21 cellular contexts compared by ENCODE assay signal in genomic region chr20:31943052-31943471, GRCh38. TPM values are rescaled to one million over a fixed set of nuclear protein-coding genes. Genes with fewer than 3 reads are reported as not detected.
DNase-seq lines count a peak whose midpoint lies in the region; TF ChIP-seq lines count a peak whose summit lies in the region.
"Had no signal": no experiment of that assay in that cellular context is flagged by ENCODE, and none has a peak within 500 bp of the region (broad histone marks: within the 10 kb centered on the region; RNA-seq: fewer than 3 reads in every experiment).

No MANE protein-coding gene starts in this region.

- peak overlapping the region; percentile 59 for H3K27ac Mint-ChIP-seq in nephron progenitor cell
- H3K27ac Mint-ChIP-seq: activated CD8-positive, alpha-beta T cell treated with anti-CD3 and anti-CD28 coated beads for 36 hours; activated T-cell treated with anti-CD3 and anti-CD28 coated beads, Interleukin-2, amount 50 U/mL, for 72 hours; effector memory CD8-positive, alpha-beta T cell; GM23338; stimulated activated effector memory CD8-positive, alpha-beta T cell treated with anti-CD3 and anti-CD28 coated beads, Interleukin-12 subunit alpha, Interleukin-12 subunit beta, amount 100 ng/mL, for 72 hours had no signal

- no peak overlapping the region for H3K4me3 Mint-ChIP-seq in nephron progenitor cell
- H3K4me3 Mint-ChIP-seq: activated CD8-positive, alpha-beta T cell treated with anti-CD3 and anti-CD28 coated beads for 36 hours; activated T-cell treated with anti-CD3 and anti-CD28 coated beads, Interleukin-2, amount 50 U/mL, for 72 hours; effector memory CD8-positive, alpha-beta T cell; GM23338; stimulated activated effector memory CD8-positive, alpha-beta T cell treated with anti-CD3 and anti-CD28 coated beads, Interleukin-12 subunit alpha, Interleukin-12 subunit beta, amount 100 ng/mL, for 72 hours had no signal

- TF ChIP-seq CTCF in fibroblast of the aortic adventitia (IDR thresholded peaks at IDR 0.05; ENCODE audit: insufficient read depth, low read length) = no peak
- no peak for TF ChIP-seq CTCF in nephron progenitor cell (IDR thresholded peaks at IDR 0.05)

- peaks cover 7% of the 10 kb centered on the region for H3K4me1 Mint-ChIP-seq in nephron progenitor cell
- H3K4me1 Mint-ChIP-seq: GM23338; stimulated activated effector memory CD8-positive, alpha-beta T cell treated with anti-CD3 and anti-CD28 coated beads, Interleukin-12 subunit alpha, Interleukin-12 subunit beta, amount 100 ng/mL, for 72 hours had no signal

- H3K27me3 Mint-ChIP-seq in nephron progenitor cell (ENCODE audit: low read depth, poor library complexity) = no peaks in the 10 kb centered on the region
- H3K27me3 Mint-ChIP-seq: activated CD8-positive, alpha-beta T cell treated with anti-CD3 and anti-CD28 coated beads for 36 hours; effector memory CD8-positive, alpha-beta T cell had no signal

- H3K36me3 Mint-ChIP-seq in nephron progenitor cell (ENCODE audit: low read depth) = peaks cover 21% of the 10 kb centered on the region

- DNase-seq in NCI-H2081 (lab: John Stamatoyannopoulos, UW) (peak; percentile 15 to 27), NCI-H2081 treated with DMSO at 0.1 percent for 48 hours (lab: John Stamatoyannopoulos, UW) (no peak), fibroblast of the aortic adventitia (ENCODE audit: low read depth) (peak; percentile 38), nephron progenitor cell (no peak), superior temporal gyrus (ENCODE audit: extremely low spot score) (peak; percentile 20), KG1 (lab: John Stamatoyannopoulos, UW) (no peak), T-helper 1 cell (no peak), putamen (ENCODE audit: low spot score) (no peak)
- DNase-seq: 8988T; activated CD8-positive, alpha-beta T cell treated with anti-CD3 and anti-CD28 coated beads for 36 hours; activated T-cell treated with anti-CD3 and anti-CD28 coated beads, Interleukin-2, amount 50 U/mL, for 72 hours; cerebellar nuclear complex; DMS79 treated with DMSO at 0.1 percent for 48 hours; effector memory CD8-positive, alpha-beta T cell; IMR-90; NCI-H2107; NCI-H748 treated with DMSO at 0.1 percent for 48 hours; upper lobe of right lung had no signal

- no peaks in the 10 kb centered on the region for H3K9me3 Mint-ChIP-seq in nephron progenitor cell
- H3K9me3 Mint-ChIP-seq: activated CD8-positive, alpha-beta T cell treated with anti-CD3 and anti-CD28 coated beads for 36 hours; activated T-cell treated with anti-CD3 and anti-CD28 coated beads, Interleukin-2, amount 50 U/mL, for 72 hours; effector memory CD8-positive, alpha-beta T cell; stimulated activated effector memory CD8-positive, alpha-beta T cell treated with anti-CD3 and anti-CD28 coated beads, Interleukin-12 subunit alpha, Interleukin-12 subunit beta, amount 100 ng/mL, for 72 hours had no signal

- H3K4me3 ChIP-seq in fibroblast of the aortic adventitia (ENCODE audit: low read depth, low read length) = no peak overlapping the region
- H3K4me3 ChIP-seq: GM23338, upper lobe of right lung had no signal

RNA-seq across cellular contexts. Expression of gene PDRG1, which starts 8.8 kb away (rescaled TPM):
- total RNA-seq in fibroblast of the aortic adventitia (ENCODE audit: low replicate concordance) = 3.0 and 3.8 TPM in 2 replicates

RNA-seq across cellular contexts. Expression of gene XKR7, which starts 24.9 kb away (rescaled TPM):
- total RNA-seq in fibroblast of the aortic adventitia (ENCODE audit: low replicate concordance) = not detected in 2 replicates
- total RNA-seq: activated CD8-positive, alpha-beta T cell treated with anti-CD3 and anti-CD28 coated beads for 36 hours; activated T-cell treated with anti-CD3 and anti-CD28 coated beads, Interleukin-2, amount 50 U/mL, for 72 hours; IMR-90; osteocyte had no signal

Comparison
In these comparisons a context has a peak if more than half of its experiments do, and no peak if none do; other contexts are left out.
1. DNase-seq: peak in NCI-H2081 (2 of 2), fibroblast of the aortic adventitia (single experiment) and superior temporal gyrus (single experiment); none in NCI-H2081 treated with DMSO at 0.1 percent for 48 hours (single experiment), nephron progenitor cell (single experiment), KG1 (single experiment), T-helper 1 cell (0 of 5) and putamen (single experiment).